ENCODE assay signal across 28 cellular contexts in genomic region chr2:191915750-191916149, GRCh38.
"Had no signal": no experiment of that assay in that cellular context is flagged by ENCODE, and none has a peak within 500 bp of the region (broad histone marks: within the 10 kb centered on the region; RNA-seq: fewer than 3 reads in every experiment).

No MANE protein-coding gene starts in this region.

- H3K27me3 ChIP-seq: stomach, suprapubic skin, testis, thyroid gland, tibial artery, tibial nerve, transverse colon, upper lobe of left lung, upper lobe of right lung, uterus, vagina had no signal

- H3K27me3 Mint-ChIP-seq: stimulated activated memory B cell treated with anti-CD40 and anti-IgM and Interleukin-4, amounts not matched to agents 10 μg/mL and 1 μg/mL and 100 μg/mL, for 72 hours; type B pancreatic cell had no signal

- H3K4me1 ChIP-seq: suprapubic skin, testis, tibial nerve, transverse colon, upper lobe of right lung, uterus, vagina had no signal

- H3K27ac Mint-ChIP-seq: stimulated activated effector memory CD8-positive, alpha-beta T cell treated with anti-CD3 and anti-CD28 coated beads, Interleukin-12 subunit alpha, Interleukin-12 subunit beta, amount 100 ng/mL, for 72 hours; stimulated activated memory B cell treated with anti-CD40 and anti-IgM and Interleukin-4, amounts not matched to agents 10 μg/mL and 1 μg/mL and 100 μg/mL, for 72 hours; stimulated activated naive B cell treated with anti-CD40 and anti-IgM and Interleukin-4, amounts not matched to agents 10 μg/mL and 1 μg/mL and 100 μg/mL, for 72 hours; stimulated activated naive CD8-positive, alpha-beta T cell treated with anti-CD3 and anti-CD28 coated beads, Interleukin-15, amount 100 ng/mL, for 72 hours; stimulated activated naive CD8-positive, alpha-beta T cell treated with anti-CD3 and anti-CD28 coated beads, Interleukin-15, Interleukin-2, amounts not matched to agents 100 ng/mL and 50 ng/mL, for 24 hours; type B pancreatic cell had no signal

- H3K4me3 Mint-ChIP-seq: stimulated activated effector memory CD8-positive, alpha-beta T cell treated with anti-CD3 and anti-CD28 coated beads, Interleukin-12 subunit alpha, Interleukin-12 subunit beta, amount 100 ng/mL, for 72 hours; stimulated activated memory B cell treated with anti-CD40 and anti-IgM and Interleukin-4, amounts not matched to agents 10 μg/mL and 1 μg/mL and 100 μg/mL, for 72 hours; stimulated activated naive B cell treated with anti-CD40 and anti-IgM and Interleukin-4, amounts not matched to agents 10 μg/mL and 1 μg/mL and 100 μg/mL, for 72 hours; stimulated activated naive CD8-positive, alpha-beta T cell treated with anti-CD3 and anti-CD28 coated beads, Interleukin-15, amount 100 ng/mL, for 72 hours; stimulated activated naive CD8-positive, alpha-beta T cell treated with anti-CD3 and anti-CD28 coated beads, Interleukin-15, Interleukin-2, amounts not matched to agents 100 ng/mL and 50 ng/mL, for 24 hours; type B pancreatic cell had no signal

- H3K36me3 Mint-ChIP-seq: stimulated activated effector memory CD8-positive, alpha-beta T cell treated with anti-CD3 and anti-CD28 coated beads, Interleukin-12 subunit alpha, Interleukin-12 subunit beta, amount 100 ng/mL, for 72 hours; stimulated activated memory B cell treated with anti-CD40 and anti-IgM and Interleukin-4, amounts not matched to agents 10 μg/mL and 1 μg/mL and 100 μg/mL, for 72 hours; stimulated activated naive B cell treated with anti-CD40 and anti-IgM and Interleukin-4, amounts not matched to agents 10 μg/mL and 1 μg/mL and 100 μg/mL, for 72 hours had no signal

- H3K27ac ChIP-seq: stomach, suprapubic skin, testis, thoracic aorta, thyroid gland, tibial artery, tibial nerve, transverse colon, upper lobe of left lung, upper lobe of right lung, uterus, vagina had no signal

- H3K4me1 Mint-ChIP-seq: stimulated activated memory B cell treated with anti-CD40 and anti-IgM and Interleukin-4, amounts not matched to agents 10 μg/mL and 1 μg/mL and 100 μg/mL, for 72 hours; stimulated activated naive B cell treated with anti-CD40 and anti-IgM and Interleukin-4, amounts not matched to agents 10 μg/mL and 1 μg/mL and 100 μg/mL, for 72 hours; stimulated activated naive CD8-positive, alpha-beta T cell treated with anti-CD3 and anti-CD28 coated beads, Interleukin-15, amount 100 ng/mL, for 72 hours had no signal

- H3K36me3 ChIP-seq: stomach, suprapubic skin, thoracic aorta, thyroid gland, tibial artery, tibial nerve, transverse colon, upper lobe of left lung, upper lobe of right lung, uterus, vagina had no signal

- ATAC-seq: stimulated activated effector memory CD8-positive, alpha-beta T cell treated with anti-CD3 and anti-CD28 coated beads, Interleukin-12 subunit alpha, Interleukin-12 subunit beta, amount 100 ng/mL, for 72 hours; stimulated activated memory B cell treated with anti-CD40 and anti-IgM and Interleukin-4, amounts not matched to agents 10 μg/mL and 1 μg/mL and 100 μg/mL, for 72 hours; stimulated activated naive B cell treated with anti-CD40 and anti-IgM and Interleukin-4, amounts not matched to agents 10 μg/mL and 1 μg/mL and 100 μg/mL, for 72 hours; stimulated activated naive CD8-positive, alpha-beta T cell treated with anti-CD3 and anti-CD28 coated beads, Interleukin-15, amount 100 ng/mL, for 72 hours; stimulated activated naive CD8-positive, alpha-beta T cell treated with anti-CD3 and anti-CD28 coated beads, Interleukin-15, Interleukin-2, amounts not matched to agents 100 U/mL and 50 U/mL, for 24 hours; upper lobe of right lung had no signal

- H3K4me3 ChIP-seq: stomach, suprapubic skin, testis, thoracic aorta, thyroid gland, tibial artery, tibial nerve, transverse colon, upper lobe of left lung, upper lobe of right lung, uterus, vagina had no signal

- H3K9me3 ChIP-seq: stomach, suprapubic skin, testis, thoracic aorta, thyroid gland, tibial artery, tibial nerve, transverse colon, upper lobe of left lung, upper lobe of right lung, uterus, vagina had no signal

- DNase-seq: stimulated activated CD4-positive, alpha-beta T cell treated with anti-CD3 and anti-CD28 coated beads, Interleukin-2, amount 100 ng/mL, for 48 hours; stimulated activated CD4-positive, alpha-beta T cell treated with anti-CD3 and anti-CD28 coated beads, Interleukin-4, amount 100 ng/mL, for 1 hour; stimulated activated CD4-positive, alpha-beta T cell treated with anti-CD3 and anti-CD28 coated beads, Interleukin-4, amount 100 ng/mL, for 24 hours; stimulated activated CD4-positive, alpha-beta T cell treated with anti-CD3 and anti-CD28 coated beads, Interleukin-4, amount 100 ng/mL, for 4 hours; stimulated activated CD8-positive, alpha-beta memory T cell treated with anti-CD3 and anti-CD28 coated beads, Interleukin-4, amount 100 ng/mL, for 48 hours; stimulated activated naive B cell treated with anti-CD40 and anti-IgM and Interleukin-4, amounts not matched to agents 10 μg/mL and 1 μg/mL and 100 μg/mL, for 72 hours; stimulated activated naive CD4-positive, alpha-beta T cell; stimulated activated naive CD4-positive, alpha-beta T cell treated with Interleukin-2 at 50 U/mL for 16 hours; stimulated activated naive CD8-positive, alpha-beta T cell treated with anti-CD3 and anti-CD28 coated beads, Interleukin-15, amount 100 ng/mL, for 72 hours; stimulated activated naive CD8-positive, alpha-beta T cell treated with anti-CD3 and anti-CD28 coated beads, Interleukin-15, Interleukin-2, amounts not matched to agents 100 U/mL and 50 U/mL, for 24 hours; stomach; substantia nigra; testis; thyroid gland; tibial artery; transverse colon; trophoblast cell; upper lobe of left lung; upper lobe of right lung; uterus had no signal

- H3K9me3 Mint-ChIP-seq: stimulated activated effector memory CD8-positive, alpha-beta T cell treated with anti-CD3 and anti-CD28 coated beads, Interleukin-12 subunit alpha, Interleukin-12 subunit beta, amount 100 ng/mL, for 72 hours; stimulated activated memory B cell treated with anti-CD40 and anti-IgM and Interleukin-4, amounts not matched to agents 10 μg/mL and 1 μg/mL and 100 μg/mL, for 72 hours; stimulated activated naive B cell treated with anti-CD40 and anti-IgM and Interleukin-4, amounts not matched to agents 10 μg/mL and 1 μg/mL and 100 μg/mL, for 72 hours; stimulated activated naive CD8-positive, alpha-beta T cell treated with anti-CD3 and anti-CD28 coated beads, Interleukin-15, amount 100 ng/mL, for 72 hours; stimulated activated naive CD8-positive, alpha-beta T cell treated with anti-CD3 and anti-CD28 coated beads, Interleukin-15, Interleukin-2, amounts not matched to agents 100 ng/mL and 50 ng/mL, for 24 hours had no signal
